In genomic region chr15:67118808-67119207, GRCh38 we compare ENCODE assay signal across 2 cellular contexts.
A peak's percentile ranks its signal among the peaks of the same experiment; 100 is the strongest.
TF ChIP-seq lines count a peak whose summit lies in the region.

No MANE protein-coding gene starts in this region.

TF ChIP-seq in IMR-90, 13 proteins besides CTCF, POLR2A, EP300 and RAD21:
- TF ChIP-seq MAZ (IDR thresholded peaks at IDR 0.05; ENCODE audit: borderline replicate concordance, low read depth, low read length) (no peak), CEBPB (IDR thresholded peaks at IDR 0.05; ENCODE audit: low read depth, low read length) (no peak), MAFK (IDR thresholded peaks at IDR 0.05; ENCODE audit: low read depth, low read length) (no peak), NFE2L2 (IDR thresholded peaks at IDR 0.05; ENCODE audit: low read depth, low read length) (no peak), SMC3 (IDR thresholded peaks at IDR 0.05; ENCODE audit: low read depth, low read length) (no peak), ELK1 (IDR thresholded peaks at IDR 0.05; ENCODE audit: borderline replicate concordance, low read depth, low read length) (no peak), MXI1 (IDR thresholded peaks at IDR 0.05; ENCODE audit: borderline replicate concordance, low read depth, low read length) (no peak), RFX5 (IDR thresholded peaks at IDR 0.05; ENCODE audit: low read depth, low read length) (no peak), BHLHE40 (IDR thresholded peaks at IDR 0.05; ENCODE audit: low read depth, low read length) (no peak), CHD1 (IDR thresholded peaks at IDR 0.05; ENCODE audit: low read depth, low read length) (no peak), FOS (IDR thresholded peaks at IDR 0.05; ENCODE audit: low read depth, low read length) (no peak), USF2 (IDR thresholded peaks at IDR 0.05; ENCODE audit: low read depth, low read length) (no peak), RCOR1 (IDR thresholded peaks at IDR 0.05; ENCODE audit: insufficient replicate concordance, low read length) (no peak)

TF ChIP-seq in K562, 482 proteins besides CTCF, POLR2A, EP300 and RAD21 (continues in another document):
- TF ChIP-seq ZNF134 (CRISPR knock-in tag; conservative IDR thresholded peaks at IDR 0.05) (no peak), ETS2 (tag; IDR thresholded peaks at IDR 0.05; ENCODE audit: borderline replicate concordance, poor library complexity, severe bottlenecking) (no peak), ZNF586 (CRISPR knock-in tag; conservative IDR thresholded peaks at IDR 0.05) (no peak), ARID1B (IDR thresholded peaks at IDR 0.05) (peak; percentile 43; the same call in 1 of the 2 replicates), ETS1 (conservative IDR thresholded peaks at IDR 0.05; ENCODE audit: control insufficient read depth, low read depth, low read length) (no peak), KDM2B (CRISPR knock-in tag; IDR thresholded peaks at IDR 0.05) (no peak), ZNF512 (tag; IDR thresholded peaks at IDR 0.05) (no peak), KLF13 (tag; IDR thresholded peaks at IDR 0.05; ENCODE audit: borderline replicate concordance, low read depth) (no peak), SRSF7 (optimal IDR thresholded peaks at IDR 0.05; ENCODE audit: low read depth, low read length) (no peak), ZNF830 (CRISPR knock-in tag; IDR thresholded peaks at IDR 0.05) (no peak), MYBL2 (IDR thresholded peaks at IDR 0.05; ENCODE audit: low read depth) (no peak), MYBL2 (CRISPR knock-in tag; IDR thresholded peaks at IDR 0.05; ENCODE audit: borderline replicate concordance) (no peak), CBX2 (IDR thresholded peaks at IDR 0.05; ENCODE audit: insufficient read depth, low read length, poor library complexity, severe bottlenecking) (no peak), RFX7 (CRISPR knock-in tag; IDR thresholded peaks at IDR 0.05) (no peak), CHD4 (IDR thresholded peaks at IDR 0.05; ENCODE audit: insufficient read depth, insufficient replicate concordance, low read depth, low read length, poor library complexity, severe bottlenecking) (no peak), ID3 (CRISPR knock-in tag; IDR thresholded peaks at IDR 0.05) (no peak), ID3 (tag; IDR thresholded peaks at IDR 0.05) (no peak), ZBTB2 (IDR thresholded peaks at IDR 0.05) (no peak), CTCFL (IDR thresholded peaks at IDR 0.05; ENCODE audit: borderline replicate concordance, insufficient read depth, low read depth, low read length, poor library complexity, severe bottlenecking) (no peak), SMAD1 (IDR thresholded peaks at IDR 0.05; ENCODE audit: low read depth, low read length, partially characterized antibody) (no peak), FIP1L1 (IDR thresholded peaks at IDR 0.05; ENCODE audit: low read depth, low read length, poor library complexity, severe bottlenecking) (no peak), HDAC6 (IDR thresholded peaks at IDR 0.05; ENCODE audit: low read depth, low read length) (no peak), MYC (IDR thresholded peaks at IDR 0.05; ENCODE audit: low read depth, low read length) (no peak), MYC (CRISPR knock-in tag; IDR thresholded peaks at IDR 0.05; ENCODE audit: borderline replicate concordance, low read depth) (no peak), SUPT5H (IDR thresholded peaks at IDR 0.05) (no peak), PHB (CRISPR knock-in tag; IDR thresholded peaks at IDR 0.05) (no peak), ZNF780A (CRISPR knock-in tag; IDR thresholded peaks at IDR 0.05) (no peak), ERF (CRISPR knock-in tag; IDR thresholded peaks at IDR 0.05) (no peak), ZBTB7A (IDR thresholded peaks at IDR 0.05; ENCODE audit: borderline replicate concordance, control insufficient read depth, low read depth, low read length) (no peak; the same call in 1 of the 2 replicates), CUX1 (CRISPR knock-in tag; IDR thresholded peaks at IDR 0.05) (no peak), SREBF1 (IDR thresholded peaks at IDR 0.05; ENCODE audit: borderline replicate concordance, low read depth, low read length) (no peak), MTA1 (IDR thresholded peaks at IDR 0.05; ENCODE audit: borderline replicate concordance) (no peak), HDGF (IDR thresholded peaks at IDR 0.05) (0 out of 2 replicates have a peak, but pooled peaks have one; percentile 28), MAZ (CRISPR knock-in tag; conservative IDR thresholded peaks at IDR 0.05 in 1 of 2, IDR thresholded peaks at IDR 0.05 in 1 of 2) (no peak), CREB3 (tag; conservative IDR thresholded peaks at IDR 0.05; ENCODE audit: low read depth) (no peak), CREM (IDR thresholded peaks at IDR 0.05; ENCODE audit: low read depth) (no peak), DNMT1 (IDR thresholded peaks at IDR 0.05) (no peak), FOXJ2 (tag; IDR thresholded peaks at IDR 0.05) (no peak), AFF1 (IDR thresholded peaks at IDR 0.05; ENCODE audit: low read depth in 1 of 2, partially characterized antibody in 2 of 2) (no peak), ZNF133 (CRISPR knock-in tag; IDR thresholded peaks at IDR 0.05) (no peak), YBX1 (IDR thresholded peaks at IDR 0.05) (no peak), HOXB6 (CRISPR knock-in tag; IDR thresholded peaks at IDR 0.05; ENCODE audit: borderline replicate concordance) (no peak), SAP30 (IDR thresholded peaks at IDR 0.05; ENCODE audit: borderline replicate concordance, insufficient read depth, low read depth, low read length, poor library complexity, severe bottlenecking) (no peak), FOXP1 (CRISPR knock-in tag; IDR thresholded peaks at IDR 0.05) (no peak), TEAD2 (tag; IDR thresholded peaks at IDR 0.05) (no peak), FOXM1 (IDR thresholded peaks at IDR 0.05; ENCODE audit: low read depth) (no peak), FOXM1 (CRISPR knock-in tag; IDR thresholded peaks at IDR 0.05; ENCODE audit: low read depth) (no peak), ZC3H8 (IDR thresholded peaks at IDR 0.05) (no peak)
